ENCODE assay signal across 10 cellular contexts in genomic region chr18:58241026-58241679, GRCh38.
"Had no signal": no experiment of that assay in that cellular context is flagged by ENCODE, and none has a peak within 500 bp of the region (broad histone marks: within the 10 kb centered on the region; RNA-seq: fewer than 3 reads in every experiment).

No MANE protein-coding gene starts in this region.

- H3K9me3 ChIP-seq: adrenal gland, left lung, thoracic aorta had no signal

- H3K27ac ChIP-seq: left lung, thoracic aorta had no signal

- H3K4me3 Mint-ChIP-seq: central memory CD8-positive, alpha-beta T cell; natural killer cell; stimulated activated naive CD8-positive, alpha-beta T cell treated with anti-CD3 and anti-CD28 coated beads, Interleukin-15, Interleukin-2, amounts not matched to agents 100 ng/mL and 50 ng/mL, for 24 hours had no signal

- H3K27me3 ChIP-seq: adrenal gland, left lung had no signal

- H3K36me3 Mint-ChIP-seq: natural killer cell had no signal

- H3K36me3 ChIP-seq: adrenal gland, left lung, thoracic aorta had no signal

- H3K4me1 Mint-ChIP-seq: central memory CD8-positive, alpha-beta T cell; natural killer cell had no signal

- DNase-seq: activated naive CD4-positive, alpha-beta T cell treated with anti-CD3 and anti-CD28 coated beads, Interleukin-2, amount 50 U/mL, for 16 hours; activated T-cell treated with anti-CD3 and anti-CD28 coated beads, Interleukin-2, amount 50 U/mL, for 1 hour; adrenal gland; left lung; natural killer cell; stimulated activated CD4-positive, alpha-beta T cell treated with anti-CD3 and anti-CD28 coated beads, Interleukin-2, amount 100 ng/mL, for 48 hours had no signal

- H3K4me3 ChIP-seq: adrenal gland, left lung, thoracic aorta had no signal

- H3K27me3 Mint-ChIP-seq: central memory CD8-positive, alpha-beta T cell; stimulated activated naive CD8-positive, alpha-beta T cell treated with anti-CD3 and anti-CD28 coated beads, Interleukin-15, Interleukin-2, amounts not matched to agents 100 ng/mL and 50 ng/mL, for 24 hours had no signal

- H3K27ac Mint-ChIP-seq: natural killer cell; stimulated activated naive CD8-positive, alpha-beta T cell treated with anti-CD3 and anti-CD28 coated beads, Interleukin-15, Interleukin-2, amounts not matched to agents 100 ng/mL and 50 ng/mL, for 24 hours had no signal

- H3K9me3 Mint-ChIP-seq: central memory CD8-positive, alpha-beta T cell; natural killer cell; stimulated activated naive CD8-positive, alpha-beta T cell treated with anti-CD3 and anti-CD28 coated beads, Interleukin-15, Interleukin-2, amounts not matched to agents 100 ng/mL and 50 ng/mL, for 24 hours had no signal

- ATAC-seq: activated CD4-positive, CD25-positive, alpha-beta regulatory T cell treated with anti-CD3 and anti-CD28 coated beads, Interleukin-2, amount 50 U/mL, for 24 hours; natural killer cell had no signal
